In genomic region chr9:93159601-93160418, GRCh38 we compare ENCODE assay signal across 8 cellular contexts. TPM values are rescaled to one million over a fixed set of nuclear protein-coding genes. Genes with fewer than 3 reads are reported as not detected.
DNase-seq lines count a peak whose midpoint lies in the region; ATAC-seq and TF ChIP-seq lines count a peak whose summit lies in the region.

No MANE protein-coding gene starts in this region.

- H3K27me3 Mint-ChIP-seq in activated T-cell treated with anti-CD3 and anti-CD28 coated beads, Interleukin-2, amount 50 U/mL, for 4 hours (ENCODE audit: low read depth), result no peaks in the 10 kb centered on the region
- peaks cover 11% of the 10 kb centered on the region for H3K27me3 Mint-ChIP-seq in nephron (ENCODE audit: low read depth)

- no peaks in the 10 kb centered on the region for H3K27me3 ChIP-seq in HL-60 (ENCODE audit: insufficient read depth, poor library complexity, severe bottlenecking)
- H3K27me3 ChIP-seq in esophagus squamous epithelium, result no peaks in the 10 kb centered on the region

- no peaks in the 10 kb centered on the region for H3K9me3 ChIP-seq in esophagus squamous epithelium

- peak; percentile 87 for ATAC-seq in GM19438 (IDR thresholded peaks at IDR 0.05; ENCODE audit: low read depth, unreplicated experiment)
- ATAC-seq in activated T-cell treated with anti-CD3 and anti-CD28 coated beads, Interleukin-2, amount 50 U/mL, for 4 hours, result peak; percentile 71 to 81

- no peak overlapping the region for H3K4me3 ChIP-seq in HL-60 (replicated peaks; ENCODE audit: insufficient read depth, low read length)
- no peak overlapping the region for H3K4me3 ChIP-seq in esophagus squamous epithelium

- H3K27ac Mint-ChIP-seq in nephron, result peak overlapping the region in 1 of 3 experiments; percentile 15

- H3K36me3 ChIP-seq in esophagus squamous epithelium, result no peaks in the 10 kb centered on the region

- H3K27ac ChIP-seq in HL-60 (replicated peaks) (no peak overlapping the region), esophagus squamous epithelium (no peak overlapping the region)

- intact Hi-C loops in esophagus squamous epithelium (cut with DNase I), result loop anchor here (5.0 kb wide), 2 partner anchors 48 to 142 kb away; no protein-coding TSS in a partner anchor

- no peak for TF ChIP-seq POLR2A in esophagus squamous epithelium (IDR thresholded peaks at IDR 0.05)

- peak; percentile 67 for TF ChIP-seq CTCF in HL-60 (IDR thresholded peaks at IDR 0.05; ENCODE audit: insufficient read depth, low read length)
- peak; percentile 81 to 97 (median 95) for TF ChIP-seq CTCF in esophagus squamous epithelium (IDR thresholded peaks at IDR 0.05)
- TF ChIP-seq CTCF in nephron (IDR thresholded peaks at IDR 0.05; ENCODE audit: unreplicated experiment in 3 of 3), result peak; percentile 96 to 97 (median 96)

- H3K4me1 Mint-ChIP-seq in activated T-cell treated with anti-CD3 and anti-CD28 coated beads, Interleukin-2, amount 50 U/mL, for 4 hours (ENCODE audit: low read depth), result peaks cover 16% of the 10 kb centered on the region
- H3K4me1 Mint-ChIP-seq in nephron, result peaks cover 14% of the 10 kb centered on the region

- DNase-seq in CMK (ENCODE audit: low read depth), result peak; percentile 26
- DNase-seq in HL-60 (ENCODE audit: low read depth in 1 of 2, low spot score in 1 of 2), result peak; percentile 54 to 73
- DNase-seq in OCI-M2 (lab: John Stamatoyannopoulos, UW; ENCODE audit: unreplicated experiment), result peak; percentile 57
- peak; percentile 67 for DNase-seq in activated T-cell treated with anti-CD3 and anti-CD28 coated beads, Interleukin-2, amount 50 U/mL, for 4 hours
- no peak for DNase-seq in esophagus squamous epithelium (lab: John Stamatoyannopoulos, UW)
- peak in 5 of 6 experiments; percentile 36 to 62 (median 51) for DNase-seq in stimulated activated naive CD4-positive, alpha-beta T cell (lab: John Stamatoyannopoulos, UW)

- H3K36me3 Mint-ChIP-seq in activated T-cell treated with anti-CD3 and anti-CD28 coated beads, Interleukin-2, amount 50 U/mL, for 4 hours (ENCODE audit: insufficient read depth), result no peaks in the 10 kb centered on the region
- no peaks in the 10 kb centered on the region for H3K36me3 Mint-ChIP-seq in nephron (ENCODE audit: low read depth)

- H3K4me1 ChIP-seq in esophagus squamous epithelium, result peaks cover 0 to 15% (median 5%) of the 10 kb centered on the region in 3 donors

- no peak overlapping the region for H3K4me3 Mint-ChIP-seq in activated T-cell treated with anti-CD3 and anti-CD28 coated beads, Interleukin-2, amount 50 U/mL, for 4 hours
- no peak overlapping the region for H3K4me3 Mint-ChIP-seq in nephron

- 2 to 17% methylated on average over 6 to 12 of the region's 15 CpGs for WGBS in esophagus squamous epithelium, 2 donors

- H3K9me3 Mint-ChIP-seq in activated T-cell treated with anti-CD3 and anti-CD28 coated beads, Interleukin-2, amount 50 U/mL, for 4 hours, result no peaks in the 10 kb centered on the region
- H3K9me3 Mint-ChIP-seq in nephron, result no peaks in the 10 kb centered on the region

RNA-seq across cellular contexts. Expression of gene WNK2, which starts 24.1 kb away (rescaled TPM):
- total RNA-seq in activated T-cell treated with anti-CD3 and anti-CD28 coated beads, Interleukin-2, amount 50 U/mL, for 4 hours, result 1 to 10 TPM; 2.7 to 3.3 (median 3.0) TPM
- 1 to 10 TPM in 3 of 4 donors, under 1 TPM in 1; 0.40 to 8.8 (median 5.2) TPM for total RNA-seq in esophagus squamous epithelium

RNA-seq across cellular contexts. Expression of gene NINJ1, which starts 25.8 kb away (rescaled TPM):
- 10 to 100 TPM; 48.6 to 69.8 (median 50.1) TPM for total RNA-seq in activated T-cell treated with anti-CD3 and anti-CD28 coated beads, Interleukin-2, amount 50 U/mL, for 4 hours
- 10 to 100 TPM; 12.6 to 61.3 (median 31.4) TPM for total RNA-seq in esophagus squamous epithelium
